8 cellular contexts compared by ENCODE assay signal in genomic region chr17:81858170-81858966, GRCh38. TPM values are rescaled to one million over a fixed set of nuclear protein-coding genes. Genes with fewer than 3 reads are reported as not detected.
DNase-seq lines count a peak whose midpoint lies in the region; ATAC-seq and TF ChIP-seq lines count a peak whose summit lies in the region.

No MANE protein-coding gene starts in this region.

- H3K9ac ChIP-seq in HUES6 (ENCODE audit: low read length), result peak overlapping the region; percentile 90

- H3K36me3 ChIP-seq in HUES6 (ENCODE audit: control insufficient read depth, insufficient read depth, low read length) (peaks cover 58% of the 10 kb centered on the region), ascending aorta (peaks cover 36 to 51% of the 10 kb centered on the region in 2 donors)

- peaks cover 9% of the 10 kb centered on the region for H3K4me1 ChIP-seq in HUES6 (ENCODE audit: control insufficient read depth, insufficient read depth, low read length)
- peaks cover 10 to 29% of the 10 kb centered on the region in 2 donors for H3K4me1 ChIP-seq in ascending aorta

- peak overlapping the region; percentile 85 for H3K4me3 Mint-ChIP-seq in mesothelial cell of epicardium

- H3K4me3 ChIP-seq in AG10803 (ENCODE audit: low read length), result peak overlapping the region; percentile 95
- H3K4me3 ChIP-seq in HUES6 (ENCODE audit: low read depth, low read length), result peak overlapping the region; percentile 86; the same call in 1 of the 2 replicates
- H3K4me3 ChIP-seq in ascending aorta, result peak overlapping the region; percentile 87 to 91

- no peak for DNase-seq in AG10803 (ENCODE audit: low read depth)
- no peak for DNase-seq in ascending aorta (ENCODE audit: low spot score in 2 of 2)
- no peak for DNase-seq in mesothelial cell of epicardium (ENCODE audit: low spot score in 2 of 2, unreplicated experiment in 2 of 2)
- DNase-seq in dermis blood vessel endothelial cell, result no peak
- no peak for DNase-seq in head of caudate nucleus
- no peak for DNase-seq in NCI-H1694 treated with DMSO at 0.1 percent for 48 hours (lab: John Stamatoyannopoulos, UW)

- H3K27me3 Mint-ChIP-seq in mesothelial cell of epicardium (ENCODE audit: low read depth), result peaks cover 2% of the 10 kb centered on the region

- no peak for ATAC-seq in GM19397 (IDR thresholded peaks at IDR 0.05; ENCODE audit: unreplicated experiment)

- peak overlapping the region; percentile 34 for H3K27ac Mint-ChIP-seq in mesothelial cell of epicardium

- intact Hi-C loops in ascending aorta (cut with DNase I), result no loop called here
- intact Hi-C loops in head of caudate nucleus (cut with DNase I), result loop anchor here (2.0 kb wide), 1 partner anchor 22 kb away; no protein-coding TSS in a partner anchor

- peaks cover 39% of the 10 kb centered on the region for H3K4me1 Mint-ChIP-seq in mesothelial cell of epicardium

- H3K9me3 Mint-ChIP-seq in mesothelial cell of epicardium, result no peaks in the 10 kb centered on the region

- peaks cover 15% of the 10 kb centered on the region for H3K36me3 Mint-ChIP-seq in mesothelial cell of epicardium

- no peak overlapping the region for H3K27ac ChIP-seq in HUES6 (ENCODE audit: low read depth, low read length)
- no peak overlapping the region for H3K27ac ChIP-seq in ascending aorta

- no peaks in the 10 kb centered on the region for H3K9me3 ChIP-seq in HUES6 (ENCODE audit: control insufficient read depth, insufficient read depth, low read depth, low read length)
- no peaks in the 10 kb centered on the region for H3K9me3 ChIP-seq in ascending aorta

- no peaks in the 10 kb centered on the region for H3K27me3 ChIP-seq in HUES6 (ENCODE audit: control insufficient read depth, insufficient read depth, low read length)
- H3K27me3 ChIP-seq in ascending aorta, result no peaks in the 10 kb centered on the region

- TF ChIP-seq CTCF in AG10803 (conservative IDR thresholded peaks at IDR 0.05; ENCODE audit: low read length) (no peak), ascending aorta (IDR thresholded peaks at IDR 0.05) (no peak), mesothelial cell of epicardium (IDR thresholded peaks at IDR 0.05; ENCODE audit: unreplicated experiment) (no peak)

RNA-seq across cellular contexts. Expression of gene P4HB, which starts 2.0 kb away (rescaled TPM):
- total RNA-seq in ascending aorta (670 TPM), mesothelial cell of epicardium (405 to 433 TPM (median 421 TPM) in 3 replicates), dermis blood vessel endothelial cell (1,052 and 1,490 TPM in 2 replicates)

RNA-seq across cellular contexts. Expression of gene ARHGDIA, which starts 12.8 kb away (rescaled TPM):
- total RNA-seq in ascending aorta (314 TPM), mesothelial cell of epicardium (258 to 275 TPM (median 268 TPM) in 3 replicates), dermis blood vessel endothelial cell (195 and 495 TPM in 2 replicates)

RNA-seq across cellular contexts. Expression of gene PPP1R27, which starts 23.5 kb away (rescaled TPM):
- total RNA-seq in ascending aorta, result not detected
- total RNA-seq in mesothelial cell of epicardium, result 0.35 TPM in 1 of 3 replicates, not detected in the others
- not detected in 2 replicates for total RNA-seq in dermis blood vessel endothelial cell

RNA-seq across cellular contexts. Expression of gene MCRIP1, which starts 25.3 kb away (rescaled TPM):
- total RNA-seq in ascending aorta (149 TPM), mesothelial cell of epicardium (96.2 to 104 TPM (median 103 TPM) in 3 replicates), dermis blood vessel endothelial cell (79.9 and 138 TPM in 2 replicates)

RNA-seq across cellular contexts. Expression of gene ALYREF, which starts 33.0 kb away (rescaled TPM):
- 31.8 TPM for total RNA-seq in ascending aorta
- 78.5 to 86.1 TPM (median 79.5 TPM) in 3 replicates for total RNA-seq in mesothelial cell of epicardium
- 172 and 224 TPM in 2 replicates for total RNA-seq in dermis blood vessel endothelial cell
